Comparison of ENCODE assay signal across 10 cellular contexts in the genomic region with DNA sequence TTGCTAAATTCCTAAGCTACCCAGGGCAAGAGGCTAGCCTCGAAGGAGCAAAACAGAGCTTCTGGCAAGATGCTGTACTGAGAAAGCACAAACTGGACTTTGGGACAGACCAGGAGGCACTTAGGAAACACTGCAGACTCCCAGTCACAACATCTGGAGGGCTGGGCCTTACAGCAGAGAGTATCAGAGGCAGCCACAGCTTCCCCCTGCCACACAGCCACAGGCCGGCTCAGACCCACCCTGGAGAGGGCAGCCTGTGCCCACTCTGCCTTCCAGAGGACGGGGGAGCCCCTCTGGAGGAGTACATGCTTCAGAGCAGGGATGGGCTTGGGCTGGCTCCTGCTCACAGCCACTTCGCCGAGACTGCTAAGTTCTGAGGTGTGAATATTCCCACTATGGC. TPM values are rescaled to one million over a fixed set of nuclear protein-coding genes. Genes with fewer than 3 reads are reported as not detected.
DNase-seq lines count a peak whose midpoint lies in the region; ATAC-seq and TF ChIP-seq lines count a peak whose summit lies in the region.
"Had no signal": no experiment of that assay in that cellular context is flagged by ENCODE, and none has a peak within 500 bp of the region (broad histone marks: within the 10 kb centered on the region; RNA-seq: fewer than 3 reads in every experiment).

No MANE protein-coding gene starts in this region.

- H4K20me1 ChIP-seq in GM23338 (replicated peaks; ENCODE audit: insufficient read depth) (0 out of 2 replicates have a peak, but pooled peaks cover 15% of the 10 kb centered on the region), smooth muscle cell (ENCODE audit: low read depth) (peaks cover 44% of the 10 kb centered on the region)

- peaks cover 5% of the 10 kb centered on the region for H3K27me3 Mint-ChIP-seq in GM23338 (ENCODE audit: insufficient read depth, low read depth, poor library complexity)
- no peaks in the 10 kb centered on the region for H3K27me3 Mint-ChIP-seq in activated T-helper 2 cell treated with anti-CD3 and anti-CD28 coated beads, Interferon-gamma antibody, Interleukin-2, Interleukin-4, amounts not matched to agents 10 μg/mL and 5 μg/mL and 100 μg/mL, durations not matched to agents 14 hours and 24 hours and 36 hours (ENCODE audit: low read depth)

- H3K36me3 ChIP-seq in GM23338 (ENCODE audit: insufficient read depth) (no peaks in the 10 kb centered on the region), smooth muscle cell (ENCODE audit: low read depth) (no peaks in the 10 kb centered on the region), WERI-Rb-1 (no peaks in the 10 kb centered on the region)

- H3K9me2 ChIP-seq in GM23338 (ENCODE audit: insufficient read depth) = no peaks in the 10 kb centered on the region

- H3K36me3 Mint-ChIP-seq in GM23338 (ENCODE audit: low read depth) = peaks cover 27% of the 10 kb centered on the region
- peaks cover 69% of the 10 kb centered on the region for H3K36me3 Mint-ChIP-seq in activated T-helper 2 cell treated with anti-CD3 and anti-CD28 coated beads, Interferon-gamma antibody, Interleukin-2, Interleukin-4, amounts not matched to agents 10 μg/mL and 5 μg/mL and 100 μg/mL, durations not matched to agents 14 hours and 24 hours and 36 hours (ENCODE audit: low read depth)

- intact Hi-C loops in activated T-helper 2 cell treated with anti-CD3 and anti-CD28 coated beads, Interferon-gamma antibody, Interleukin-2, Interleukin-4, amounts not matched to agents 10 μg/mL and 5 μg/mL and 100 μg/mL, durations not matched to agents 14 hours and 24 hours and 36 hours (cut with micrococcal nuclease) = loop anchor here (2.0 kb wide), 1 partner anchor 13 kb away; no protein-coding TSS in a partner anchor
- intact Hi-C loops in right cardiac atrium (cut with DNase I) = no loop called here

- no peak overlapping the region for H3K4me3 ChIP-seq in GM23338
- H3K4me3 ChIP-seq in right cardiac atrium (ENCODE audit: low read length) = no peak overlapping the region
- no peak overlapping the region for H3K4me3 ChIP-seq in smooth muscle cell
- H3K4me3 ChIP-seq in WERI-Rb-1 (ENCODE audit: low read depth, low read length) = no peak overlapping the region

- no peaks in the 10 kb centered on the region for H3F3A ChIP-seq in GM23338 (replicated peaks; ENCODE audit: low read depth)
- peaks cover 13% of the 10 kb centered on the region for H3F3A ChIP-seq in smooth muscle cell (ENCODE audit: low read depth)

- peaks cover 47% of the 10 kb centered on the region for H3K4me1 Mint-ChIP-seq in GM23338
- H3K4me1 Mint-ChIP-seq in activated T-helper 2 cell treated with anti-CD3 and anti-CD28 coated beads, Interferon-gamma antibody, Interleukin-2, Interleukin-4, amounts not matched to agents 10 μg/mL and 5 μg/mL and 100 μg/mL, durations not matched to agents 14 hours and 24 hours and 36 hours (ENCODE audit: low read depth) = peaks cover 71% of the 10 kb centered on the region

- peak overlapping the region; percentile 39; the same call in 1 of the 2 replicates for H3K27ac Mint-ChIP-seq in GM23338
- peak overlapping the region; percentile 84 for H3K27ac Mint-ChIP-seq in activated T-helper 2 cell treated with anti-CD3 and anti-CD28 coated beads, Interferon-gamma antibody, Interleukin-2, Interleukin-4, amounts not matched to agents 10 μg/mL and 5 μg/mL and 100 μg/mL, durations not matched to agents 14 hours and 24 hours and 36 hours

- WGBS in right cardiac atrium = 50% methylated on average over 5 of the region's 5 CpGs
- 75% methylated on average over 5 of the region's 5 CpGs for WGBS in smooth muscle cell (ENCODE audit: low lambda C conversion rate)

- peak overlapping the region; percentile 62; the same call in 1 of the 2 replicates for H3K27ac ChIP-seq in GM23338 (ENCODE audit: low read depth)
- peak overlapping the region; percentile 34 for H3K27ac ChIP-seq in right cardiac atrium (ENCODE audit: low read length)
- peak overlapping the region; percentile 72 for H3K27ac ChIP-seq in smooth muscle cell (ENCODE audit: low read depth)
- H3K27ac ChIP-seq in WERI-Rb-1 = no peak overlapping the region

- no peak overlapping the region for H3K4me2 ChIP-seq in GM23338
- peak overlapping the region; percentile 26 for H3K4me2 ChIP-seq in smooth muscle cell

- peaks cover 24% of the 10 kb centered on the region for H3K4me1 ChIP-seq in GM23338 (ENCODE audit: insufficient read depth)
- peaks cover 23% of the 10 kb centered on the region for H3K4me1 ChIP-seq in right cardiac atrium (ENCODE audit: control insufficient read depth, insufficient read depth, low read length)
- H3K4me1 ChIP-seq in smooth muscle cell (ENCODE audit: low read depth) = peaks cover 21% of the 10 kb centered on the region

- H3K9me3 Mint-ChIP-seq in GM23338 = peaks cover 5% of the 10 kb centered on the region; the same call in 1 of the 3 replicates
- no peaks in the 10 kb centered on the region for H3K9me3 Mint-ChIP-seq in activated T-helper 2 cell treated with anti-CD3 and anti-CD28 coated beads, Interferon-gamma antibody, Interleukin-2, Interleukin-4, amounts not matched to agents 10 μg/mL and 5 μg/mL and 100 μg/mL, durations not matched to agents 14 hours and 24 hours and 36 hours

- no peaks in the 10 kb centered on the region for H3K27me3 ChIP-seq in GM23338 (ENCODE audit: insufficient read depth)
- H3K27me3 ChIP-seq in right cardiac atrium (ENCODE audit: control insufficient read depth, insufficient read depth) = no peaks in the 10 kb centered on the region
- H3K27me3 ChIP-seq in smooth muscle cell (ENCODE audit: low read depth) = no peaks in the 10 kb centered on the region
- H3K27me3 ChIP-seq in WERI-Rb-1 (ENCODE audit: insufficient read depth, low read depth, severe bottlenecking) = no peaks in the 10 kb centered on the region

- no peaks in the 10 kb centered on the region for H3K9me3 ChIP-seq in right cardiac atrium (ENCODE audit: control insufficient read depth, low read length)
- no peaks in the 10 kb centered on the region for H3K9me3 ChIP-seq in smooth muscle cell (replicated peaks; ENCODE audit: low read depth)
- H3K9me3 ChIP-seq in WERI-Rb-1 (ENCODE audit: severe bottlenecking) = no peaks in the 10 kb centered on the region

- no peak overlapping the region for H2AFZ ChIP-seq in GM23338
- H2AFZ ChIP-seq in smooth muscle cell (ENCODE audit: low read depth) = no peak overlapping the region

- H3K9ac ChIP-seq in smooth muscle cell (ENCODE audit: low read depth) = no peak overlapping the region

- no peak for DNase-seq in GM23338 (ENCODE audit: low spot score)
- no peak for DNase-seq in activated T-helper 2 cell treated with anti-CD3 and anti-CD28 coated beads, Interferon-gamma antibody, Interleukin-2, Interleukin-4, amounts not matched to agents 10 μg/mL and 5 μg/mL and 100 μg/mL, durations not matched to agents 14 hours and 24 hours and 36 hours (ENCODE audit: low spot score)
- peak in 2 of 3 donors; percentile 56 to 64 for DNase-seq in right cardiac atrium
- no peak for DNase-seq in smooth muscle cell (lab: John Stamatoyannopoulos, UW; ENCODE audit: unreplicated experiment)
- no peak for DNase-seq in SHP77 (lab: John Stamatoyannopoulos, UW)
- no peak for DNase-seq in nucleus accumbens (lab: John Stamatoyannopoulos, UW)
- DNase-seq in HK-2 (ENCODE audit: unreplicated experiment) = no peak
- DNase-seq in WERI-Rb-1 = no peak
- DNase-seq: GDM1, NCI-H146 had no signal

- ATAC-seq in GM23338 = peak; percentile 21
- ATAC-seq in right cardiac atrium = peak; percentile 63 to 70

- TF ChIP-seq CTCF in GM23338 (conservative IDR thresholded peaks at IDR 0.05; ENCODE audit: low read depth in 2 of 2) (no peak), smooth muscle cell (IDR thresholded peaks at IDR 0.05; ENCODE audit: borderline replicate concordance, insufficient read depth, poor library complexity, severe bottlenecking) (no peak), WERI-Rb-1 (IDR thresholded peaks at IDR 0.05; ENCODE audit: low read depth, low read length) (no peak)

- H3K79me2 ChIP-seq in GM23338 (replicated peaks; ENCODE audit: insufficient read depth) = peaks cover 91% of the 10 kb centered on the region
- peaks cover 95% of the 10 kb centered on the region for H3K79me2 ChIP-seq in smooth muscle cell (ENCODE audit: low read depth)

- H3K4me3 Mint-ChIP-seq in GM23338 = no peak overlapping the region
- H3K4me3 Mint-ChIP-seq in activated T-helper 2 cell treated with anti-CD3 and anti-CD28 coated beads, Interferon-gamma antibody, Interleukin-2, Interleukin-4, amounts not matched to agents 10 μg/mL and 5 μg/mL and 100 μg/mL, durations not matched to agents 14 hours and 24 hours and 36 hours (ENCODE audit: low read depth) = peak overlapping the region; percentile 51

TF ChIP-seq in GM23338, 12 proteins besides CTCF, POLR2A, EP300 and RAD21 (continues in another document):
- no peak for TF ChIP-seq ZNF114 (CRISPR knock-in tag; IDR thresholded peaks at IDR 0.05)

RNA-seq across cellular contexts. Expression of a gene that starts 17.4 kb away (rescaled TPM):
- total RNA-seq in GM23338 (2014; rRNA removed; shearing (Covaris generic)) = 50.3 and 52.7 TPM in 2 replicates
- 9.6 TPM in 2 replicates for polyA plus RNA-seq in GM23338 (2016; fragmentation: Nextera tagmentation; extraction: Ambion mirVana)
- 62.4 and 64.2 TPM in 2 replicates for total RNA-seq in activated T-helper 2 cell treated with anti-CD3 and anti-CD28 coated beads, Interferon-gamma antibody, Interleukin-2, Interleukin-4, amounts not matched to agents 10 μg/mL and 5 μg/mL and 100 μg/mL, durations not matched to agents 14 hours and 24 hours and 36 hours
- 10 to 100 TPM; 48.2 to 84.7 (median 54.6) TPM for total RNA-seq in right cardiac atrium
- polyA plus RNA-seq in right cardiac atrium = 29.0 TPM
- 69.4 and 71.1 TPM in 2 replicates for total RNA-seq in smooth muscle cell
- 27.9 and 33.8 TPM in 2 replicates for polyA plus RNA-seq in smooth muscle cell

RNA-seq across cellular contexts. Expression of a gene that starts 44.5 kb away (rescaled TPM):
- total RNA-seq in GM23338 (2014; rRNA removed; shearing (Covaris generic)) = 8.3 and 9.0 TPM in 2 replicates
- polyA plus RNA-seq in GM23338 (2016; fragmentation: Nextera tagmentation; extraction: Ambion mirVana) = 54.4 and 60.9 TPM in 2 replicates
- total RNA-seq in activated T-helper 2 cell treated with anti-CD3 and anti-CD28 coated beads, Interferon-gamma antibody, Interleukin-2, Interleukin-4, amounts not matched to agents 10 μg/mL and 5 μg/mL and 100 μg/mL, durations not matched to agents 14 hours and 24 hours and 36 hours = 13.6 and 14.9 TPM in 2 replicates
- total RNA-seq in right cardiac atrium = 10 to 100 TPM; 25.4 to 32.1 (median 28.6) TPM
- polyA plus RNA-seq in right cardiac atrium = 28.7 TPM
- 10.3 and 11.0 TPM in 2 replicates for total RNA-seq in smooth muscle cell
- polyA plus RNA-seq in smooth muscle cell = 29.2 and 50.0 TPM in 2 replicates

Comparison
In these comparisons a context has a peak if more than half of its experiments do, and no peak if none do; other contexts are left out.
1. DNase-seq: peak in right cardiac atrium (2 of 3); none in GM23338 (single experiment), activated T-helper 2 cell treated with anti-CD3 and anti-CD28 coated beads, Interferon-gamma antibody, Interleukin-2, Interleukin-4, amounts not matched to agents 10 μg/mL and 5 μg/mL and 100 μg/mL, durations not matched to agents 14 hours and 24 hours and 36 hours (single experiment), smooth muscle cell (single experiment), SHP77 (0 of 2), nucleus accumbens (0 of 56), HK-2 (single experiment) and WERI-Rb-1 (single experiment).